9 cellular contexts compared by ENCODE assay signal in genomic region chr15:100131321-100132224, GRCh38.
DNase-seq lines count a peak whose midpoint lies in the region; ATAC-seq, FAIRE-seq and TF ChIP-seq lines count a peak whose summit lies in the region.
"Had no signal": no experiment of that assay in that cellular context is flagged by ENCODE, and none has a peak within 500 bp of the region (broad histone marks: within the 10 kb centered on the region; RNA-seq: fewer than 3 reads in every experiment).

No MANE protein-coding gene starts in this region.

- no peak for FAIRE-seq in A549 (lab: Jason Lieb, UNC)
- FAIRE-seq: keratinocyte had no signal

- TF ChIP-seq EP300 in A549 (IDR thresholded peaks at IDR 0.05): no peak

- peak overlapping the region; percentile 73; the same call in 1 of the 2 replicates for H2BK120ac ChIP-seq in IMR-90 (ENCODE audit: low read depth, low read length)

- no peak overlapping the region for H3K18ac ChIP-seq in IMR-90 (ENCODE audit: low read depth, low read length)

- H3K27ac ChIP-seq in A549 (no peak overlapping the region), IMR-90 (ENCODE audit: insufficient read depth, low read length) (no peak overlapping the region), body of pancreas (peak overlapping the region in 2 of 4 donors; percentile 31 to 48), muscle layer of duodenum (ENCODE audit: low read length) (no peak overlapping the region), aorta (ENCODE audit: low read depth in 1 of 2, low read length in 2 of 2) (no peak overlapping the region)

- no peaks in the 10 kb centered on the region for H3K9me1 ChIP-seq in IMR-90 (ENCODE audit: insufficient read depth, low read length)

- no peak overlapping the region; the same call in 2 of the 3 replicates for H2BK15ac ChIP-seq in IMR-90 (ENCODE audit: low read depth, low read length)

- H2AK9ac ChIP-seq in IMR-90 (replicated peaks; ENCODE audit: low read depth, low read length, poor library complexity): peak overlapping the region; percentile 9

- TF ChIP-seq RAD21 in A549 (conservative IDR thresholded peaks at IDR 0.05 in 1 of 2, IDR thresholded peaks at IDR 0.05 in 1 of 2): peak; percentile 36 to 43; a peak in 3 of 5 replicates
- TF ChIP-seq RAD21 in IMR-90 (IDR thresholded peaks at IDR 0.05; ENCODE audit: low read length): peak; percentile 57

- H2BK5ac ChIP-seq in IMR-90 (ENCODE audit: low read depth, low read length, poor library complexity, severe bottlenecking): no peak overlapping the region

- H4K8ac ChIP-seq in IMR-90 (ENCODE audit: low read depth in 2 of 2, low read length in 2 of 2): no peak overlapping the region; a peak in 1 of 4 replicates

- no peaks in the 10 kb centered on the region for H3K79me1 ChIP-seq in IMR-90 (ENCODE audit: low read depth in 1 of 2, low read length in 2 of 2)

- POLR2A ChIA-PET in A549 (lab: Yijun Ruan, JAX) (no interaction called here), IMR-90 (lab: Charles Lee; ENCODE audit: unreplicated experiment) (no interaction called here)

- H4K5ac ChIP-seq in IMR-90 (ENCODE audit: low read depth, low read length): no peak overlapping the region

- peak overlapping the region; percentile 80 for H3K4me2 ChIP-seq in A549
- H3K4me2 ChIP-seq in IMR-90 (ENCODE audit: low read depth, low read length): peak overlapping the region; percentile 27

- TF ChIP-seq POLR2A in A549 (IDR thresholded peaks at IDR 0.05; ENCODE audit: low read length) (no peak), IMR-90 (IDR thresholded peaks at IDR 0.05; ENCODE audit: low read depth, low read length) (no peak), body of pancreas (IDR thresholded peaks at IDR 0.05) (no peak)

- CTCF ChIA-PET in A549 (lab: Yijun Ruan, JAX) (interaction anchor here (0.7 to 2.5 kb wide), 10 partner anchors 10 to 206 kb away, joined by 3 to 10 read pairs (median 4); no protein-coding TSS in a partner anchor), IMR-90 (lab: Yijun Ruan, JAX) (no interaction called here)

- ATAC-seq in A549: peak; percentile 86 to 96
- peak; percentile 92 for ATAC-seq in IMR-90 (ENCODE audit: low read depth)
- peak; percentile 76 for ATAC-seq in body of pancreas
- ATAC-seq in aorta (ENCODE audit: low FRiP score): peak; percentile 75
- no peak for ATAC-seq in HG02623 (IDR thresholded peaks at IDR 0.05; ENCODE audit: unreplicated experiment)
- no peak for ATAC-seq in GM21526 (IDR thresholded peaks at IDR 0.05; ENCODE audit: low FRiP score, unreplicated experiment)
- no peak for ATAC-seq in HG03342 (IDR thresholded peaks at IDR 0.05; ENCODE audit: unreplicated experiment)

- in situ Hi-C loops in IMR-90 (cut with MboI; ENCODE audit: low sequenced_read_pairs): no loop called here

- 39% methylated on average over 23 of the region's 25 CpGs for WGBS in A549 (ENCODE audit: missing lambda C conversion rate)
- 10% methylated on average over 2 of the region's 25 CpGs; no CpG with 5 or more reads in 1 of the 2 experiments for WGBS in IMR-90 (ENCODE audit: extremely low coverage in 2 of 2, insufficient read length in 1 of 2), 2 experiments
- 50 to 80% methylated on average over 12 to 19 of the region's 25 CpGs for WGBS in body of pancreas, 2 donors
- WGBS in aorta, 2 donors: 41 to 43% methylated on average over 25 of the region's 25 CpGs

- no peaks in the 10 kb centered on the region for H3K36me3 ChIP-seq in IMR-90 (ENCODE audit: control insufficient read depth, insufficient read depth, low read length)
- no peaks in the 10 kb centered on the region for H3K36me3 ChIP-seq in body of pancreas (replicated peaks in 1 of 2; ENCODE audit: insufficient read depth in 1 of 2, low read depth in 2 of 2)
- H3K36me3 ChIP-seq in muscle layer of duodenum (ENCODE audit: control insufficient read depth in 1 of 2, insufficient read depth in 2 of 2, low read length in 2 of 2): no peaks in the 10 kb centered on the region
- H3K36me3 ChIP-seq in aorta (ENCODE audit: control insufficient read depth in 1 of 2, insufficient read depth in 2 of 2, low read length in 1 of 2): no peaks in the 10 kb centered on the region

- TF ChIP-seq CTCF in A549 (IDR thresholded peaks at IDR 0.05) (peak; percentile 35), IMR-90 (conservative IDR thresholded peaks at IDR 0.05; ENCODE audit: low read depth, low read length) (peak; percentile 43), body of pancreas (IDR thresholded peaks at IDR 0.05) (peak; percentile 31 to 61 (median 46))

- peaks cover 3% of the 10 kb centered on the region; the same call in 1 of the 3 replicates for H3K9me3 ChIP-seq in A549
- no peaks in the 10 kb centered on the region for H3K9me3 ChIP-seq in IMR-90 (ENCODE audit: control insufficient read depth, insufficient read depth, low read length)
- H3K9me3 ChIP-seq in body of pancreas: no peaks in the 10 kb centered on the region
- H3K9me3 ChIP-seq in muscle layer of duodenum (ENCODE audit: control insufficient read depth in 1 of 2, low read length in 2 of 2): no peaks in the 10 kb centered on the region
- H3K9me3 ChIP-seq in aorta (ENCODE audit: control insufficient read depth, low read length): no peaks in the 10 kb centered on the region

- H3K14ac ChIP-seq in IMR-90 (replicated peaks; ENCODE audit: low read depth, low read length): peak overlapping the region; percentile 19; the same call in 1 of the 2 replicates

- H2AFZ ChIP-seq in IMR-90 (replicated peaks; ENCODE audit: low read length, poor library complexity): peak overlapping the region; percentile 88

- H2BK20ac ChIP-seq in IMR-90 (ENCODE audit: low read depth, low read length): peak overlapping the region; percentile 20; the same call in 1 of the 2 replicates

- no peak overlapping the region for H4K91ac ChIP-seq in IMR-90 (ENCODE audit: insufficient read depth, low read depth, low read length)

- H3K23ac ChIP-seq in IMR-90 (ENCODE audit: low read depth, low read length): 0 out of 2 replicates have a peak overlapping the region, but pooled peaks have one; percentile 38

- H3K27me3 ChIP-seq in IMR-90 (ENCODE audit: control insufficient read depth, insufficient read depth, low read length) (peaks cover 3% of the 10 kb centered on the region), body of pancreas (no peaks in the 10 kb centered on the region), muscle layer of duodenum (ENCODE audit: low read depth, low read length) (no peaks in the 10 kb centered on the region), aorta (ENCODE audit: control insufficient read depth in 1 of 2, insufficient read depth in 2 of 2, low read length in 1 of 2) (no peaks in the 10 kb centered on the region)

- H2AK5ac ChIP-seq in IMR-90 (ENCODE audit: low read depth, low read length): no peak overlapping the region

- H3K4me1 ChIP-seq in A549: no peaks in the 10 kb centered on the region
- no peaks in the 10 kb centered on the region for H3K4me1 ChIP-seq in IMR-90 (ENCODE audit: control insufficient read depth, insufficient read depth, low read length)
- H3K4me1 ChIP-seq in body of pancreas: no peaks in the 10 kb centered on the region
- no peaks in the 10 kb centered on the region for H3K4me1 ChIP-seq in muscle layer of duodenum (ENCODE audit: control insufficient read depth in 1 of 2, insufficient read depth in 2 of 2, low read length in 2 of 2)
- no peaks in the 10 kb centered on the region for H3K4me1 ChIP-seq in aorta (ENCODE audit: control insufficient read depth in 1 of 2, insufficient read depth in 2 of 2, low read length in 2 of 2)

- H3K4me3 ChIP-seq in A549: peak overlapping the region; percentile 36; the same call in 2 of the 3 replicates
- peak overlapping the region; percentile 31 for H3K4me3 ChIP-seq in IMR-90 (ENCODE audit: insufficient read depth, low read depth, low read length)
- no peak overlapping the region for H3K4me3 ChIP-seq in body of pancreas
- peak overlapping the region; percentile 20 to 45 for H3K4me3 ChIP-seq in muscle layer of duodenum (ENCODE audit: low read depth in 1 of 2, low read length in 2 of 2)
- no peak overlapping the region for H3K4me3 ChIP-seq in aorta (ENCODE audit: low read length in 2 of 2)

- peak overlapping the region; percentile 5; the same call in 1 of the 2 replicates for H3K4ac ChIP-seq in IMR-90 (ENCODE audit: low read depth, low read length)

- peak; percentile 57 to 69 for DNase-seq in A549 (ENCODE audit: low read depth in 1 of 2, low spot score in 1 of 2)
- DNase-seq in IMR-90: peak; percentile 39
- DNase-seq in body of pancreas: peak; percentile 55 to 66 (median 63)
- peak; percentile 82 to 83 for DNase-seq in aorta

- H3K56ac ChIP-seq in IMR-90 (ENCODE audit: extremely low read depth, insufficient read depth, low read length): no peak overlapping the region

- no peaks in the 10 kb centered on the region for H4K20me1 ChIP-seq in IMR-90 (ENCODE audit: insufficient read depth, low read length)

- intact Hi-C loops in IMR-90 (cut with micrococcal nuclease) (loop anchor here (2.0 to 10.0 kb wide), 2 partner anchors 203 to 857 kb away; no protein-coding TSS in a partner anchor), body of pancreas (cut with DNase I) (no loop called here), aorta (cut with DNase I) (loop anchor here in 1 of 2 donors (2.0 to 10.0 kb wide), 2 partner anchors 203 kb away; no protein-coding TSS in a partner anchor)

- 0 out of 2 replicates have a peak overlapping the region, but pooled peaks have one; percentile 13 for H3K9ac ChIP-seq in IMR-90 (ENCODE audit: low read depth, low read length)

- dilution Hi-C loops in IMR-90 (cut with HindIII; ENCODE audit: low sequenced_read_pairs, unreplicated experiment): no loop called here

- BruUV-seq in IMR-90 (replicated peaks; lab: Mats Ljungman, UMichigan): no TSS peak

TF ChIP-seq in A549, 52 proteins besides CTCF, POLR2A, EP300 and RAD21 (continues in another document):
- TF ChIP-seq MAX (IDR thresholded peaks at IDR 0.05): peak; percentile 92
- peak; percentile 46 for TF ChIP-seq SMC3 (IDR thresholded peaks at IDR 0.05)

TF ChIP-seq in IMR-90, 13 proteins besides CTCF, POLR2A, EP300 and RAD21:
- peak; percentile 86; the same call in 1 of the 2 replicates for TF ChIP-seq MXI1 (IDR thresholded peaks at IDR 0.05; ENCODE audit: borderline replicate concordance, low read depth, low read length)
- no peak for TF ChIP-seq USF2 (IDR thresholded peaks at IDR 0.05; ENCODE audit: low read depth, low read length)
- peak; percentile 19; the same call in 1 of the 2 replicates for TF ChIP-seq SMC3 (IDR thresholded peaks at IDR 0.05; ENCODE audit: low read depth, low read length)
TF ChIP-seq in IMR-90: peak in this region for 2.

Comparison
In these comparisons a context has a peak if more than half of its experiments do, and no peak if none do; other contexts are left out.
1. ATAC-seq: peak in A549 (2 of 2), IMR-90 (single experiment), body of pancreas (single experiment) and aorta (single experiment); none in HG02623 (single experiment), GM21526 (single experiment) and HG03342 (single experiment).
2. H3K4me3 ChIP-seq: peak in A549 (single experiment), IMR-90 (single experiment) and muscle layer of duodenum (2 of 2); none in body of pancreas (0 of 2) and aorta (0 of 2).
3. Peak in every context shown above with its lines, with median percentiles within 50 percentile points of each other: DNase-seq and CTCF ChIP-seq.